ENCODE assay signal across 27 cellular contexts in the genomic region with DNA sequence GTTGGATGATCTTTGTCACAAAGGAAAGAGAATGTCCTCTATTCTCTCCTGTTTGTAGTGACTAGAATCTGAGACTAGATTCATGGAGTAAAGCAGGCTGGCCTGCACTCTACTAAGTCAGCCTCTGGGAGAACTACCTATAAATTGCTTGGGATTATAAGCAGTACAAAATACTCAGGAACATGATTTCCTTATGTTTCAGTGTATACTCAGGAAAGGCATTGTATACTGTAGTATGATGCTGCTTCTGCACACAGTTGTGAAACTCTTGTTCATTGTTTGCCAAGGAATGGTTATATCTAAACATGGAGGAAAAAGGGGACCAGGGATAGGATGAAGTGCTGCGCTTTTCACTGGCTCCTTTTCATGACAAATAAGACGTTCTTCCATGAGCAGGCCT. TPM values are rescaled to one million over a fixed set of nuclear protein-coding genes. Genes with fewer than 3 reads are reported as not detected.
"Had no signal": no experiment of that assay in that cellular context is flagged by ENCODE, and none has a peak within 500 bp of the region (broad histone marks: within the 10 kb centered on the region; RNA-seq: fewer than 3 reads in every experiment).

No MANE protein-coding gene starts in this region.

- H3K27ac ChIP-seq: dorsolateral prefrontal cortex, esophagus muscularis mucosa, heart right ventricle, parathyroid adenoma, right lobe of liver, stomach, thyroid gland, vagina had no signal

- H3K9me3 ChIP-seq: esophagus muscularis mucosa, right lobe of liver, stomach, thyroid gland, vagina had no signal

- H3K4me1 ChIP-seq: parathyroid adenoma had no signal

- H3K4me3 Mint-ChIP-seq: immature natural killer cell, memory B cell, natural killer cell had no signal

- H3K27ac Mint-ChIP-seq: memory B cell, progenitor cell of endocrine pancreas had no signal

- H3K9ac ChIP-seq: parathyroid adenoma had no signal

- ATAC-seq: heart right ventricle, left lobe of liver, natural killer cell, right lobe of liver had no signal

- H3K27me3 Mint-ChIP-seq: memory B cell, progenitor cell of endocrine pancreas had no signal

- H3K36me3 ChIP-seq: right lobe of liver, thyroid gland had no signal

- H2AFZ ChIP-seq: parathyroid adenoma had no signal

- H3K4me3 ChIP-seq: dorsolateral prefrontal cortex, esophagus muscularis mucosa, heart right ventricle, lung, right lobe of liver, stomach, thyroid gland, vagina had no signal

- DNase-seq: dorsolateral prefrontal cortex; effector CD4-positive, alpha-beta T cell; foreskin melanocyte; glutamatergic neuron; heart right ventricle; hippocampal formation; immature natural killer cell; islet precursor cell; natural killer cell; right lobe of liver; small intestine; stimulated activated CD4-positive, alpha-beta T cell treated with anti-CD3 and anti-CD28 coated beads, Interleukin-15, amount 100 ng/mL, for 24 hours; stimulated activated CD4-positive, alpha-beta T cell treated with anti-CD3 and anti-CD28 coated beads, Interleukin-2, amount 100 ng/mL, for 48 hours; stimulated activated CD8-positive, alpha-beta memory T cell treated with anti-CD3 and anti-CD28 coated beads, Interleukin-4, amount 100 ng/mL, for 48 hours; stimulated activated naive CD4-positive, alpha-beta T cell treated with Interleukin-2 at 50 U/mL for 16 hours; stomach; thyroid gland; trophoblast cell had no signal

- H3K27me3 ChIP-seq: dorsolateral prefrontal cortex, esophagus muscularis mucosa, heart right ventricle, right lobe of liver, stomach, thyroid gland, vagina had no signal

RNA-seq across cellular contexts. Expression of a gene that starts 51.1 kb away (rescaled TPM):
- total RNA-seq: mononuclear cell, vagina had no signal
- polyA plus RNA-seq: immature natural killer cell, neural cell had no signal
